Comparison of ENCODE assay signal across 8 cellular contexts in genomic region chr4:47031011-47031678, GRCh38. TPM values are rescaled to one million over a fixed set of nuclear protein-coding genes. Genes with fewer than 3 reads are reported as not detected.
DNase-seq lines count a peak whose midpoint lies in the region; ATAC-seq and TF ChIP-seq lines count a peak whose summit lies in the region.

TSS of gene GABRB1 (plus strand) at chr4:47031567.

- CTCF ChIA-PET in Caco-2 (lab: Charles Lee) = no interaction called here

- H3K36me3 ChIP-seq in Caco-2 (ENCODE audit: control insufficient read depth, insufficient read depth, low read length) = no peaks in the 10 kb centered on the region
- H3K36me3 ChIP-seq in MM.1S (replicated peaks; ENCODE audit: insufficient read depth, low read length) = no peaks in the 10 kb centered on the region

- H3K36me3 Mint-ChIP-seq in Caco-2 (ENCODE audit: insufficient read depth, unreplicated experiment) = peaks cover 10% of the 10 kb centered on the region

- intact Hi-C loops in Caco-2 (cut with micrococcal nuclease; ENCODE audit: unreplicated experiment) = loop anchor here (5.0 kb wide), 1 partner anchor 91 kb away; no protein-coding TSS in a partner anchor
- intact Hi-C loops in cardiac septum (cut with DNase I) = loop anchor here (10.0 kb wide), 1 partner anchor 354 kb away; no protein-coding TSS in a partner anchor

- peaks cover 6% of the 10 kb centered on the region for H3K4me1 Mint-ChIP-seq in Caco-2 (ENCODE audit: low read depth, unreplicated experiment)

- TF ChIP-seq CTCF in Caco-2 (IDR thresholded peaks at IDR 0.05; ENCODE audit: insufficient read depth in 1 of 2, low read depth in 1 of 2, low read length in 1 of 2, severe bottlenecking in 1 of 2, unreplicated experiment in 1 of 2) (no peak), MM.1S (IDR thresholded peaks at IDR 0.05; ENCODE audit: low read length) (no peak)

- H3K4me3 Mint-ChIP-seq in Caco-2 (ENCODE audit: unreplicated experiment) = peak within 1 kb of the TSS; percentile 97

- H3K27ac Mint-ChIP-seq in Caco-2 (ENCODE audit: unreplicated experiment) = peak within 1 kb of the TSS; percentile 63

- H3K9me3 Mint-ChIP-seq in Caco-2 (ENCODE audit: unreplicated experiment) = no peaks in the 10 kb centered on the region

- H3K27me3 ChIP-seq in Caco-2 (replicated peaks; ENCODE audit: control insufficient read depth, insufficient read depth, low read length) (no peaks in the 10 kb centered on the region), MM.1S (replicated peaks; ENCODE audit: insufficient read depth, low read length) (no peaks in the 10 kb centered on the region)

- H3K9me3 ChIP-seq in Caco-2 (no peaks in the 10 kb centered on the region), MM.1S (replicated peaks; ENCODE audit: insufficient read depth, low read length) (no peaks in the 10 kb centered on the region)

- H3K9ac ChIP-seq in MM.1S (ENCODE audit: low read length) = peak within 1 kb of the TSS; percentile 37; the same call in 1 of the 2 replicates

- DNase-seq in Caco-2 = peak; percentile 59 to 68
- DNase-seq in MM.1S = peak; percentile 28
- DNase-seq in amniotic stem cell (lab: John Stamatoyannopoulos, UW) = peak; percentile 11
- peak; percentile 78 for DNase-seq in cardiac septum (ENCODE audit: low spot score)
- peak in 54 of 56 donors; percentile 9 to 89 (median 64) for DNase-seq in nucleus accumbens (lab: John Stamatoyannopoulos, UW)
- no peak for DNase-seq in NCI-H146 (lab: John Stamatoyannopoulos, UW)

- no peaks in the 10 kb centered on the region; the same call in none of the 2 replicates for H3K4me1 ChIP-seq in Caco-2
- 0 out of 2 replicates have a peak, but pooled peaks cover 4% of the 10 kb centered on the region for H3K4me1 ChIP-seq in MM.1S (ENCODE audit: low read length)

- H3K4me3 ChIP-seq in Caco-2 (ENCODE audit: low read depth, low read length) (peak within 1 kb of the TSS; percentile 67), MM.1S (ENCODE audit: low read length) (peak within 1 kb of the TSS; percentile 85)

- H3K4me2 ChIP-seq in MM.1S (ENCODE audit: low read depth, low read length) = peak within 1 kb of the TSS; percentile 92

- no TSS peak for BruUV-seq in Caco-2 (replicated peaks; lab: Mats Ljungman, UMichigan)

- H3K27ac ChIP-seq in MM.1S (ENCODE audit: low read length) = no peak within 1 kb of the TSS

- no peaks in the 10 kb centered on the region for H3F3A ChIP-seq in MM.1S (ENCODE audit: insufficient read depth, low read length)

- H2AFZ ChIP-seq in MM.1S (ENCODE audit: low read length) = peak within 1 kb of the TSS; percentile 96

- POLR2A ChIA-PET in Caco-2 (lab: Charles Lee) = no interaction called here

- H3K9me2 ChIP-seq in MM.1S (replicated peaks; ENCODE audit: insufficient read depth, low read length) = no peaks in the 10 kb centered on the region

- no peaks in the 10 kb centered on the region for H3K27me3 Mint-ChIP-seq in Caco-2 (ENCODE audit: insufficient read depth, unreplicated experiment)

- ATAC-seq in GM18867 (IDR thresholded peaks at IDR 0.05; ENCODE audit: unreplicated experiment) (no peak), HG03280 (IDR thresholded peaks at IDR 0.05; ENCODE audit: unreplicated experiment) (no peak)

- no peaks in the 10 kb centered on the region for H4K20me1 ChIP-seq in MM.1S (ENCODE audit: insufficient read depth, low read length)

- H3K79me2 ChIP-seq in MM.1S (ENCODE audit: low read length) = no peaks in the 10 kb centered on the region

RNA-seq across cellular contexts. Expression of gene GABRB1, which starts in this region (rescaled TPM):
- total RNA-seq in Caco-2 (2022) (9.2 and 10.3 TPM in 2 replicates), cardiac septum (10.7 TPM)
